Comparison of ENCODE assay signal across 8 cellular contexts in the genomic region with DNA sequence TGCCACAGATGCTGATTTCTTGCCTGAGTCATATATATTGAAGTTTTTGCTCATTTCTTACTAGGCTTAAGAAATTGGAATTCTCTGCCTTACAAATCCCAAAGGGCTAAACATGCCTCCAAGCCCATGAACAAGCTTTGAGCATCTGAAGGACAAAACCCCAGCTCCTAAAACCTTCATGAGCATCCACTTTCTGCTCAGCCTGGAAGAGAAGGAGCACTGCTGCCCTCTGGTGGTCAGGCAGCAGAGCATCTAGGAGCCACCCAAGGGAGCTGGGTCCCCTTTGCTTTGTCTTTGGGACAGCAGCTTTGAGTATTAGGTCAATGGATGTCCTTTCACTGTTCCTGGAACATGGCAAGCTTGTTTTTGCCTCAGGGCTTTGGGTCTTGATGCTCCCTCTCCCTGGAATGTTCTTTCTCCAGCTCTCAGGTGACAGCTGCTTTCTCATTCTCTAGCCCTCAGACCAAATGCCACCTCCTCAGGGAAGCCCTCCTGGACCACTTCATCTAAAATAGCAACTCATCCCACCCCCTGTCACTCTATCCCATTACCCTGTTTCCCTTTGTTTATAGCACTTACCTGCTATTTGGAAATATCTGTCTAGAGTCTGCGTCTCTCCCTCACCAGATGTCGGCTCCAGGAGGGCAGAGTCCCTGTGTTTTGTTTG.
DNase-seq lines count a peak whose midpoint lies in the region; ATAC-seq lines count a peak whose summit lies in the region.

No MANE protein-coding gene starts in this region.

- peaks cover 23 to 45% (median 36%) of the 10 kb centered on the region in 10 experiments for H3K4me1 ChIP-seq in BLaER1 treated with 17β-estradiol and CSF1 and Interleukin-3, amounts not matched to agents 10 nM and 100 nM
- no peaks in the 10 kb centered on the region for H3K4me1 ChIP-seq in HAP-1

- H3K27ac ChIP-seq in BLaER1 treated with 17β-estradiol and CSF1 and Interleukin-3, amounts not matched to agents 10 nM and 100 nM: peak overlapping the region in 2 of 11 experiments; percentile 18 to 28; a peak in 1 of 22 replicates
- H3K27ac ChIP-seq in caudate nucleus (ENCODE audit: low read depth, low read length): peak overlapping the region; percentile 46

- peak overlapping the region in 9 of 11 experiments; percentile 35 to 73 (median 53); a peak in 17 of 22 replicates for H3K4me2 ChIP-seq in BLaER1 treated with 17β-estradiol and CSF1 and Interleukin-3, amounts not matched to agents 10 nM and 100 nM

- in situ Hi-C loops in HAP-1 (cut with MboI; ENCODE audit: low sequenced_read_pairs): no loop called here

- peak overlapping the region in 2 of 11 experiments; percentile 0 to 53; a peak in 1 of 22 replicates for H3K9ac ChIP-seq in BLaER1 treated with 17β-estradiol and CSF1 and Interleukin-3, amounts not matched to agents 10 nM and 100 nM

- DNase-seq in HAP-1 (ENCODE audit: low spot score in 2 of 2) (peak; percentile 72 to 88), NCI-H345 treated with DMSO at 0.1 percent for 48 hours (lab: John Stamatoyannopoulos, UW; ENCODE audit: unreplicated experiment) (peak; percentile 74), caudate nucleus (lab: John Stamatoyannopoulos, UW) (peak in 59 of 61 donors; percentile 11 to 87 (median 64)), kidney tubule cell (ENCODE audit: low spot score) (peak; percentile 80)
- peak; percentile 53 to 65 (median 59) for DNase-seq in activated CD4-positive, CD25-positive, alpha-beta regulatory T cell (lab: John Stamatoyannopoulos, UW)
- peak; percentile 71 to 75 for DNase-seq in stimulated activated CD4-positive, alpha-beta T cell treated with anti-CD3 and anti-CD28 coated beads, Interleukin-1b, Interleukin-23, amount 100 ng/mL, for 4 hours (ENCODE audit: low read depth in 2 of 2)

- no peak overlapping the region for H3K4me3 ChIP-seq in BLaER1 treated with 17β-estradiol and CSF1 and Interleukin-3, amounts not matched to agents 10 nM and 100 nM
- no peak overlapping the region for H3K4me3 ChIP-seq in HAP-1

- no peaks in the 10 kb centered on the region for H3K9me3 ChIP-seq in BLaER1 treated with 17β-estradiol and CSF1 and Interleukin-3, amounts not matched to agents 10 nM and 100 nM (replicated peaks in 1 of 11)
- H3K9me3 ChIP-seq in HAP-1: no peaks in the 10 kb centered on the region

- ATAC-seq in GM18873 (IDR thresholded peaks at IDR 0.05; ENCODE audit: low FRiP score, unreplicated experiment): no peak

- peaks cover 0 to 33% (median 0%) of the 10 kb centered on the region in 11 experiments; a peak in 6 of 22 replicates for H3K36me3 ChIP-seq in BLaER1 treated with 17β-estradiol and CSF1 and Interleukin-3, amounts not matched to agents 10 nM and 100 nM
- no peaks in the 10 kb centered on the region for H3K36me3 ChIP-seq in HAP-1 (replicated peaks)

- peaks cover 0 to 27% (median 0%) of the 10 kb centered on the region in 11 experiments; a peak in 3 of 22 replicates for H4K20me1 ChIP-seq in BLaER1 treated with 17β-estradiol and CSF1 and Interleukin-3, amounts not matched to agents 10 nM and 100 nM

- no peaks in the 10 kb centered on the region for H3K27me3 ChIP-seq in BLaER1 treated with 17β-estradiol and CSF1 and Interleukin-3, amounts not matched to agents 10 nM and 100 nM
- H3K27me3 ChIP-seq in HAP-1 (ENCODE audit: low read depth): no peaks in the 10 kb centered on the region
